10 cellular contexts compared by ENCODE assay signal in the genomic region with DNA sequence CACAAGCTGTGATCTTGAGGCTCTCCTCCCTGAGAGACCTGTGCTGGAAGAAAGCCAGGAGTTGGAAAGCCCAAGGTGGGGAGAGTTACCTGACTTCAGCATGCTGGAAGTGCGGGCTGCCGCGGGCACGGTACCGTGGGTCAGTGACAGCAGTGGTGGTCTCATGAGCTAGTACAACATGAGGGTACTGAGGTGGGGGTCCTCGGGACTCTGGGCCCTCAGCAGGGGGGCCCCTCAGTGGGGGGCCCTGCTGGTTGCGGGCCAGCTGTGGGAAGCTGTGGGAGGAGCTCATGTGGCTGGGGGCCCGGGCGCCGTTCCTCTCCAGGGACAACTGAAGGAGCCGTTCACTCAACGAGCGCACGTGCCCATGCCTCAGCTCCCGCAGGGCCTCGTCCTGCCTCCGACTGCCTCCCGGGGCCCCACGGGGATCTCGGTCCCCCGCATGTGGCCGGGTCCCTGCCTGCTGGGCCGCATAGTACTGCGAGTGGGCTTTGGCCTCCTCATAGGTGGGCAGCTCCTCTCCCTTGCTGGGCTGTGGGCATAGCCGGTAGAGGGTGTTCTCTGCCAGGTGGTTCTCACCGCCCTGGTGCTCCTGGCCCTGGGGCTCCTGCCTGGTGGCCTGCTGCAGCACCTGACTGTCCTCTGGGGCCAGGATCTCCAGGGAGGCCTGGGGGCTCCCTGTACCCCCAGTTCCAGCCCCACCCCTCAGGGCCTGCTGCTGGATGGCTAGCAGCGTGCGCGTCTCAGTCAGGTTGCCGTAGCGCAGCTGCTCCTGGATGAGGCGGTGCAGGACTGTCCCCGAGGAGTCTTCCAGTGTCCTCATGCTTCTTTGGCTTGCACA. TPM values are rescaled to one million over a fixed set of nuclear protein-coding genes. Genes with fewer than 3 reads are reported as not detected.
DNase-seq lines count a peak whose midpoint lies in the region; ATAC-seq, FAIRE-seq and TF ChIP-seq lines count a peak whose summit lies in the region.
"Had no signal": no experiment of that assay in that cellular context is flagged by ENCODE, and none has a peak within 500 bp of the region (broad histone marks: within the 10 kb centered on the region; RNA-seq: fewer than 3 reads in every experiment).

No MANE protein-coding gene starts in this region.

- H3K27me3 ChIP-seq in GM23338 (ENCODE audit: insufficient read depth) (peaks cover 15% of the 10 kb centered on the region), astrocyte (ENCODE audit: insufficient read depth, low read length) (no peaks in the 10 kb centered on the region), smooth muscle cell (ENCODE audit: low read depth) (no peaks in the 10 kb centered on the region)

- no peak overlapping the region for H3K4me2 ChIP-seq in GM23338
- H3K4me2 ChIP-seq in astrocyte (ENCODE audit: low read length), result peak overlapping the region; percentile 100
- H3K4me2 ChIP-seq in smooth muscle cell, result peak overlapping the region; percentile 79

- H3K4me1 ChIP-seq in GM23338 (ENCODE audit: insufficient read depth), result peaks cover 20% of the 10 kb centered on the region
- H3K4me1 ChIP-seq in astrocyte (ENCODE audit: insufficient read depth, low read length), result peaks cover 76% of the 10 kb centered on the region
- H3K4me1 ChIP-seq in smooth muscle cell (ENCODE audit: low read depth), result peaks cover 39% of the 10 kb centered on the region

- TF ChIP-seq CTCF in GM23338 (conservative IDR thresholded peaks at IDR 0.05; ENCODE audit: low read depth in 2 of 2) (no peak), astrocyte (IDR thresholded peaks at IDR 0.05; ENCODE audit: insufficient read depth, low read depth, low read length) (no peak), smooth muscle cell (IDR thresholded peaks at IDR 0.05; ENCODE audit: borderline replicate concordance, insufficient read depth, poor library complexity, severe bottlenecking) (no peak)

- H3K36me3 ChIP-seq in GM23338 (ENCODE audit: insufficient read depth) (peaks cover 28% of the 10 kb centered on the region), astrocyte (ENCODE audit: insufficient read depth, low read length) (peaks cover 53% of the 10 kb centered on the region), smooth muscle cell (ENCODE audit: low read depth) (peaks cover 3% of the 10 kb centered on the region)

- H3K79me2 ChIP-seq in GM23338 (replicated peaks; ENCODE audit: insufficient read depth) (peaks cover 38% of the 10 kb centered on the region), astrocyte (ENCODE audit: insufficient read depth, low read length) (peaks cover 80% of the 10 kb centered on the region), smooth muscle cell (ENCODE audit: low read depth) (peaks cover 44% of the 10 kb centered on the region)

- H3K36me3 Mint-ChIP-seq in GM23338 (ENCODE audit: low read depth), result peaks cover 63% of the 10 kb centered on the region
- peaks cover 28% of the 10 kb centered on the region for H3K36me3 Mint-ChIP-seq in astrocyte (ENCODE audit: low read depth, unreplicated experiment)
- no peaks in the 10 kb centered on the region for H3K36me3 Mint-ChIP-seq in activated CD4-positive, alpha-beta T cell treated with anti-CD3 and anti-CD28 coated beads, Interleukin-2, amount 10 ng/mL, durations not matched to agents 24 days and 14 days (ENCODE audit: low read depth)

- H3K9me3 ChIP-seq in astrocyte (ENCODE audit: insufficient read depth, low read depth, low read length), result no peaks in the 10 kb centered on the region
- H3K9me3 ChIP-seq in smooth muscle cell (replicated peaks; ENCODE audit: low read depth), result no peaks in the 10 kb centered on the region

- peaks cover 38% of the 10 kb centered on the region for H4K20me1 ChIP-seq in GM23338 (replicated peaks; ENCODE audit: insufficient read depth)
- peaks cover 77% of the 10 kb centered on the region for H4K20me1 ChIP-seq in astrocyte (ENCODE audit: insufficient read depth, low read length)
- H4K20me1 ChIP-seq in smooth muscle cell (ENCODE audit: low read depth), result peaks cover 76% of the 10 kb centered on the region

- H3K4me3 ChIP-seq in GM23338 (no peak overlapping the region), astrocyte (ENCODE audit: insufficient read depth, low read depth, low read length) (peak overlapping the region; percentile 99), smooth muscle cell (no peak overlapping the region)

- H3K9me3 Mint-ChIP-seq in GM23338 (no peaks in the 10 kb centered on the region), astrocyte (ENCODE audit: unreplicated experiment) (no peaks in the 10 kb centered on the region)
- no peaks in the 10 kb centered on the region for H3K9me3 Mint-ChIP-seq in activated CD4-positive, alpha-beta T cell treated with anti-CD3 and anti-CD28 coated beads, Interleukin-2, amount 10 ng/mL, durations not matched to agents 24 days and 14 days

- FAIRE-seq in astrocyte (lab: Jason Lieb, UNC), result no peak
- FAIRE-seq: endometrium had no signal

- H3K27ac Mint-ChIP-seq in GM23338 (no peak overlapping the region), astrocyte (ENCODE audit: unreplicated experiment) (peak overlapping the region; percentile 99)
- H3K27ac Mint-ChIP-seq in activated CD4-positive, alpha-beta T cell treated with anti-CD3 and anti-CD28 coated beads, Interleukin-2, amount 10 ng/mL, durations not matched to agents 24 days and 14 days, result no peak overlapping the region

- H2AFZ ChIP-seq in GM23338, result no peak overlapping the region
- no peak overlapping the region for H2AFZ ChIP-seq in astrocyte (ENCODE audit: low read depth, low read length)
- H2AFZ ChIP-seq in smooth muscle cell (ENCODE audit: low read depth), result no peak overlapping the region

- no peaks in the 10 kb centered on the region for H3K9me2 ChIP-seq in GM23338 (ENCODE audit: insufficient read depth)

- H3K9ac ChIP-seq in astrocyte (ENCODE audit: low read length), result peak overlapping the region; percentile 100
- H3K9ac ChIP-seq in smooth muscle cell (ENCODE audit: low read depth), result no peak overlapping the region

- no peak overlapping the region for H3K27ac ChIP-seq in GM23338 (ENCODE audit: low read depth)
- H3K27ac ChIP-seq in astrocyte (ENCODE audit: low read depth, low read length), result peak overlapping the region; percentile 100
- peak overlapping the region; percentile 60 for H3K27ac ChIP-seq in smooth muscle cell (ENCODE audit: low read depth)

- H3F3A ChIP-seq in GM23338 (replicated peaks; ENCODE audit: low read depth), result peaks cover 31% of the 10 kb centered on the region
- H3F3A ChIP-seq in smooth muscle cell (ENCODE audit: low read depth), result peaks cover 25% of the 10 kb centered on the region

- H3K4me3 Mint-ChIP-seq in GM23338 (peak overlapping the region; percentile 88; the same call in 2 of the 3 replicates), astrocyte (ENCODE audit: unreplicated experiment) (peak overlapping the region; percentile 96)
- no peak overlapping the region for H3K4me3 Mint-ChIP-seq in activated CD4-positive, alpha-beta T cell treated with anti-CD3 and anti-CD28 coated beads, Interleukin-2, amount 10 ng/mL, durations not matched to agents 24 days and 14 days

- intact Hi-C loops in activated CD4-positive, alpha-beta T cell treated with anti-CD3 and anti-CD28 coated beads, Interleukin-2, amount 10 ng/mL, durations not matched to agents 24 days and 14 days (cut with micrococcal nuclease), result no loop called here

- ATAC-seq in GM23338, result no peak

- WGBS in smooth muscle cell (ENCODE audit: low lambda C conversion rate), result 94% methylated on average over 23 of the region's 33 CpGs

- H3K27me3 Mint-ChIP-seq in GM23338 (ENCODE audit: insufficient read depth, low read depth, poor library complexity), result peaks cover 37% of the 10 kb centered on the region
- no peaks in the 10 kb centered on the region for H3K27me3 Mint-ChIP-seq in astrocyte (ENCODE audit: low read depth, unreplicated experiment)
- H3K27me3 Mint-ChIP-seq in activated CD4-positive, alpha-beta T cell treated with anti-CD3 and anti-CD28 coated beads, Interleukin-2, amount 10 ng/mL, durations not matched to agents 24 days and 14 days, result peaks cover 33% of the 10 kb centered on the region

- DNase-seq in GM23338 (ENCODE audit: low spot score) (no peak), astrocyte (ENCODE audit: low read depth) (no peak), kidney tubule cell (ENCODE audit: low spot score) (peak; percentile 47), smooth muscle cell (lab: John Stamatoyannopoulos, UW; ENCODE audit: unreplicated experiment) (no peak), NCI-H345 (lab: John Stamatoyannopoulos, UW) (no peak), NCI-H82 treated with DMSO at 0.1 percent for 48 hours (lab: John Stamatoyannopoulos, UW; ENCODE audit: unreplicated experiment) (no peak)
- DNase-seq in activated CD4-positive, alpha-beta T cell treated with anti-CD3 and anti-CD28 coated beads, Interleukin-2, amount 10 ng/mL, durations not matched to agents 24 days and 14 days, result no peak
- no peak for DNase-seq in activated CD4-positive, CD25-positive, alpha-beta regulatory T cell (lab: John Stamatoyannopoulos, UW)
- DNase-seq: NCI-H1417 treated with DMSO at 0.1 percent for 48 hours had no signal

- H3K4me1 Mint-ChIP-seq in GM23338, result peaks cover 52% of the 10 kb centered on the region
- peaks cover 45% of the 10 kb centered on the region for H3K4me1 Mint-ChIP-seq in astrocyte (ENCODE audit: low read depth, unreplicated experiment)
- peaks cover 5% of the 10 kb centered on the region for H3K4me1 Mint-ChIP-seq in activated CD4-positive, alpha-beta T cell treated with anti-CD3 and anti-CD28 coated beads, Interleukin-2, amount 10 ng/mL, durations not matched to agents 24 days and 14 days

RNA-seq across cellular contexts. Expression of a gene that starts 3.4 kb away (rescaled TPM):
- total RNA-seq in GM23338 (2014; rRNA removed; shearing (Covaris generic)), result 96.2 and 102 TPM in 2 replicates
- 17.4 and 17.9 TPM in 2 replicates for polyA plus RNA-seq in GM23338 (2016; fragmentation: Nextera tagmentation; extraction: Ambion mirVana)
- total RNA-seq in astrocyte, result 150 and 197 TPM in 2 replicates
- total RNA-seq in smooth muscle cell, result 103 and 114 TPM in 2 replicates
- 92.1 and 109 TPM in 2 replicates for polyA plus RNA-seq in smooth muscle cell
- total RNA-seq in activated CD4-positive, alpha-beta T cell treated with anti-CD3 and anti-CD28 coated beads, Interleukin-2, amount 10 ng/mL, durations not matched to agents 24 days and 14 days, result not detected in 2 replicates

Comparison
In these comparisons a context has a peak if more than half of its experiments do, and no peak if none do; other contexts are left out.
1. RNA of a gene that starts 3.4 kb away (total RNA-seq): 150 to 197 TPM in astrocyte, 103 to 114 TPM in smooth muscle cell and 96.2 to 102 TPM in GM23338; not detected in activated CD4-positive, alpha-beta T cell treated with anti-CD3 and anti-CD28 coated beads, Interleukin-2, amount 10 ng/mL, durations not matched to agents 24 days and 14 days; every median in the first group is over 10 times any median in the second.